ENCODE assay signal across 26 cellular contexts in genomic region chr10:118990326-118990725, GRCh38. TPM values are rescaled to one million over a fixed set of nuclear protein-coding genes. Genes with fewer than 3 reads are reported as not detected.
"Had no signal": no experiment of that assay in that cellular context is flagged by ENCODE, and none has a peak within 500 bp of the region (broad histone marks: within the 10 kb centered on the region; RNA-seq: fewer than 3 reads in every experiment).

No MANE protein-coding gene starts in this region.

- H3K27ac ChIP-seq: body of pancreas, colonic mucosa, epithelial cell of prostate, esophagus squamous epithelium, heart right ventricle, parathyroid adenoma, psoas muscle, thyroid gland, upper lobe of left lung, VCaP had no signal

- H3K4me3 ChIP-seq: body of pancreas, colonic mucosa, esophagus squamous epithelium, heart right ventricle, psoas muscle, smooth muscle cell, thyroid gland, upper lobe of left lung had no signal

- H3K4me1 ChIP-seq: body of pancreas, colonic mucosa, esophagus squamous epithelium, heart right ventricle, parathyroid adenoma, psoas muscle, thyroid gland, upper lobe of left lung had no signal

- DNase-seq: activated CD4-positive, alpha-beta T cell treated with anti-CD3 and anti-CD28 coated beads for 48 hours; activated CD4-positive, alpha-beta T cell treated with anti-CD3 and anti-CD28 coated beads, Interleukin-2, amount 50 U/mL, for 48 hours; activated effector memory CD4-positive, alpha-beta T cell treated with Interleukin-2 at 50 U/mL for 16 hours; activated naive CD4-positive, alpha-beta T cell treated with Interleukin-2 at 50 U/mL for 16 hours; aorta; body of pancreas; colonic mucosa; effector CD8-positive, alpha-beta T cell; esophagus squamous epithelium; foreskin melanocyte; heart right ventricle; midbrain; naive thymus-derived CD4-positive, alpha-beta T cell; psoas muscle; stimulated activated CD4-positive, alpha-beta T cell treated with anti-CD3 and anti-CD28 coated beads, Interleukin-1b, Interleukin-23, amount 100 ng/mL, for 48 hours; stimulated activated CD4-positive, alpha-beta T cell treated with anti-CD3 and anti-CD28 coated beads, Interleukin-4, amount 100 ng/mL, for 4 hours; stimulated activated CD8-positive, alpha-beta memory T cell treated with anti-CD3 and anti-CD28 coated beads, Interleukin-4, amount 100 ng/mL, for 48 hours; stimulated activated naive CD8-positive, alpha-beta T cell treated with anti-CD3 and anti-CD28 coated beads, Interleukin-15, amount 100 ng/mL, for 72 hours; substantia nigra; thyroid gland; upper lobe of left lung had no signal

- H3K9me3 ChIP-seq: body of pancreas, colonic mucosa, thyroid gland had no signal

- H3K27me3 ChIP-seq: body of pancreas, colonic mucosa, heart right ventricle, thyroid gland, upper lobe of left lung had no signal

- H3K79me2 ChIP-seq: parathyroid adenoma had no signal

- H3K4me2 ChIP-seq: smooth muscle cell had no signal

- H3K36me3 ChIP-seq: colonic mucosa, esophagus squamous epithelium, heart right ventricle, thyroid gland, upper lobe of left lung had no signal

- H2AFZ ChIP-seq: parathyroid adenoma had no signal

- ATAC-seq: body of pancreas; heart right ventricle; naive thymus-derived CD4-positive, alpha-beta T cell; psoas muscle; stimulated activated memory B cell treated with anti-CD40 and anti-IgM and Interleukin-4, amounts not matched to agents 10 μg/mL and 1 μg/mL and 100 μg/mL, for 72 hours; stimulated activated naive CD8-positive, alpha-beta T cell treated with anti-CD3 and anti-CD28 coated beads, Interleukin-15, amount 100 ng/mL, for 72 hours had no signal

RNA-seq across cellular contexts. Expression of gene NANOS1, which starts 39.2 kb away (rescaled TPM):
- polyA plus RNA-seq: naive thymus-derived CD4-positive, alpha-beta T cell had no signal
